14 cellular contexts compared by ENCODE assay signal in the genomic region with DNA sequence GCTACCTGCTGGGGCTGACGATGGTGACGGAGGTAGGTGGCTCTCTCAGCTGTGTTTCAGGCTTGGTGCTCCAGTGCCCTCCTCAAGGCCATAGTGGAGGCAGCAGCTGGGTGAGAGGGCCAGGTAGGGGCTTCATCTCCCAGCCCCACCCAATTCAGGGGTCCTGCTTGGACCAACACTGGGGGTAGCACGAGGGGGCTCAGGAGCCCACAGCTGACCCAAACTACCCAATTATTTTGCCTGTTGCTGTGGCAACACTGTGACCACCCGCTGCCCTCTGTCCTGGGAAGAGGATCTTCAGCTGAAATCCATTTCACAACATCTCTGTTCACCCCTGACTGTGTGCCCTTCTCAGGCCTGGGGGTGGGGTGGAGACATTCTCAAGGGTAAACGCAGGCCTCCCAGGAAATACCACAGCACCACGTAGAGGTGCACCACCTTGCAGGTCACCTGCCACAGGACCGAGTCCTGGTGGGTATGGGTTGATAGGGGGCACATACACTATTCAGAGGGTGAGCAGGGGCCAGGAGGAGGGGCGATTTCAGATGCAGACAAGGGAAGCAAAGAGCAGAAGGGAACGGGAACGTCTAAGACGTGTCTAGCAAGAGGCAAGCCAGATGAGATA.
DNase-seq lines count a peak whose midpoint lies in the region; ATAC-seq and TF ChIP-seq lines count a peak whose summit lies in the region.
"Had no signal": no experiment of that assay in that cellular context is flagged by ENCODE, and none has a peak within 500 bp of the region (broad histone marks: within the 10 kb centered on the region; RNA-seq: fewer than 3 reads in every experiment).

No MANE protein-coding gene starts in this region.

- no peak for ATAC-seq in left cardiac atrium
- ATAC-seq in GM21786 (IDR thresholded peaks at IDR 0.05; ENCODE audit: unreplicated experiment): no peak
- no peak for ATAC-seq in PC-3

- no peak overlapping the region for H3K4me3 Mint-ChIP-seq in chondrocyte (ENCODE audit: unreplicated experiment)
- H3K4me3 Mint-ChIP-seq: B cell; CD4-positive, alpha-beta T cell; H9 had no signal

- no peak overlapping the region for H3K27ac Mint-ChIP-seq in chondrocyte (ENCODE audit: unreplicated experiment)
- H3K27ac Mint-ChIP-seq: B cell; CD4-positive, alpha-beta T cell; H9 had no signal

- H3K36me3 Mint-ChIP-seq in chondrocyte (ENCODE audit: low read depth): peaks cover 34% of the 10 kb centered on the region

- H3K27ac ChIP-seq in left ventricle myocardium inferior (replicated peaks): no peak overlapping the region
- no peak overlapping the region for H3K27ac ChIP-seq in osteoblast (ENCODE audit: low read depth, low read length)
- H3K27ac ChIP-seq in PC-3 (ENCODE audit: low read length): no peak overlapping the region
- no peak overlapping the region for H3K27ac ChIP-seq in mammary epithelial cell (ENCODE audit: insufficient read depth, low read depth, low read length)

- H2AFZ ChIP-seq in osteoblast (ENCODE audit: low read length) (no peak overlapping the region), PC-3 (ENCODE audit: low read length) (no peak overlapping the region), mammary epithelial cell (ENCODE audit: low read depth, low read length) (no peak overlapping the region)

- H3K4me1 Mint-ChIP-seq in chondrocyte (ENCODE audit: low read depth): peaks cover 17% of the 10 kb centered on the region
- H3K4me1 Mint-ChIP-seq: B cell had no signal

- H3K9me3 ChIP-seq in left ventricle myocardium inferior (replicated peaks): no peaks in the 10 kb centered on the region
- no peaks in the 10 kb centered on the region for H3K9me3 ChIP-seq in osteoblast (ENCODE audit: low read depth, low read length)
- no peaks in the 10 kb centered on the region for H3K9me3 ChIP-seq in PC-3 (ENCODE audit: low read length)
- H3K9me3 ChIP-seq in mammary epithelial cell (replicated peaks; ENCODE audit: insufficient read depth, low read length): no peaks in the 10 kb centered on the region

- H3K27me3 ChIP-seq in left ventricle myocardium inferior (ENCODE audit: low read depth): peaks cover 19% of the 10 kb centered on the region
- H3K27me3 ChIP-seq in osteoblast (ENCODE audit: insufficient read depth, low read length): no peaks in the 10 kb centered on the region
- H3K27me3 ChIP-seq in PC-3 (ENCODE audit: low read length): no peaks in the 10 kb centered on the region
- H3K27me3 ChIP-seq in mammary epithelial cell (ENCODE audit: insufficient read depth, low read length): no peaks in the 10 kb centered on the region

- in situ Hi-C loops in mammary epithelial cell (cut with MboI; ENCODE audit: low sequenced_read_pairs in 2 of 2): no loop called here

- H4K20me1 ChIP-seq in osteoblast (ENCODE audit: insufficient read depth, low read length) (no peaks in the 10 kb centered on the region), PC-3 (ENCODE audit: low read length) (no peaks in the 10 kb centered on the region), mammary epithelial cell (ENCODE audit: insufficient read depth, low read length) (no peaks in the 10 kb centered on the region)

- WGBS in mammary epithelial cell (ENCODE audit: low coverage, missing lambda C conversion rate): 96% methylated on average over 8 of the region's 11 CpGs

- no peaks in the 10 kb centered on the region for H3K9me2 ChIP-seq in PC-3 (replicated peaks; ENCODE audit: low read length)

- H3K79me2 ChIP-seq in osteoblast (ENCODE audit: insufficient read depth, low read length) (no peaks in the 10 kb centered on the region), PC-3 (ENCODE audit: low read length) (no peaks in the 10 kb centered on the region), mammary epithelial cell (ENCODE audit: insufficient read depth, low read length) (no peaks in the 10 kb centered on the region)

- H3K4me2 ChIP-seq in osteoblast (ENCODE audit: insufficient read depth, low read length) (no peak overlapping the region), PC-3 (ENCODE audit: low read length) (no peak overlapping the region), mammary epithelial cell (ENCODE audit: insufficient read depth, low read depth, low read length) (no peak overlapping the region)

- no peak overlapping the region for H3K4me3 ChIP-seq in left ventricle myocardium inferior
- H3K4me3 ChIP-seq in osteoblast (ENCODE audit: insufficient read depth, low read length): no peak overlapping the region
- H3K4me3 ChIP-seq in PC-3 (ENCODE audit: low read length): no peak overlapping the region
- no peak overlapping the region for H3K4me3 ChIP-seq in mammary epithelial cell (replicated peaks in 1 of 3; ENCODE audit: insufficient read depth in 1 of 3, low read depth in 2 of 3, low read length in 3 of 3)

- H3F3A ChIP-seq in PC-3 (ENCODE audit: low read length, unreplicated experiment): no peaks in the 10 kb centered on the region

- no peaks in the 10 kb centered on the region for H3K9me3 Mint-ChIP-seq in chondrocyte (ENCODE audit: low read depth)
- H3K9me3 Mint-ChIP-seq: CD4-positive, alpha-beta T cell; H9 had no signal

- H3K9ac ChIP-seq in PC-3 (ENCODE audit: low read length) (no peak overlapping the region), mammary epithelial cell (ENCODE audit: insufficient read depth, low read length) (no peak overlapping the region)

- H3K4me1 ChIP-seq in left ventricle myocardium inferior (peaks cover 41% of the 10 kb centered on the region), osteoblast (ENCODE audit: insufficient read depth, low read length) (peaks cover 17% of the 10 kb centered on the region), PC-3 (ENCODE audit: insufficient read depth, low read length) (peaks cover 10% of the 10 kb centered on the region), mammary epithelial cell (ENCODE audit: insufficient read depth, low read length) (peaks cover 16% of the 10 kb centered on the region)

- no peak for TF ChIP-seq CTCF in left ventricle myocardium inferior (IDR thresholded peaks at IDR 0.05; ENCODE audit: borderline replicate concordance)
- no peak for TF ChIP-seq CTCF in chondrocyte (IDR thresholded peaks at IDR 0.05)
- TF ChIP-seq CTCF in osteoblast (IDR thresholded peaks at IDR 0.05; ENCODE audit: extremely low read depth, low read depth, low read length): no peak
- TF ChIP-seq CTCF in PC-3 (conservative IDR thresholded peaks at IDR 0.05; ENCODE audit: low read depth, low read length): no peak
- no peak for TF ChIP-seq CTCF in mammary epithelial cell (conservative IDR thresholded peaks at IDR 0.05 in 1 of 2, IDR thresholded peaks at IDR 0.05 in 1 of 2; ENCODE audit: extremely low read depth in 1 of 2, insufficient read depth in 1 of 2, low read depth in 1 of 2, low read length in 2 of 2)

- dilution Hi-C loops in mammary epithelial cell (cut with HindIII; ENCODE audit: low sequenced_read_pairs): loop anchor here (5.0 kb wide), 1 partner anchor 75 kb away; a partner anchor contains a TSS

- H3K36me3 ChIP-seq in left ventricle myocardium inferior (peaks cover 53% of the 10 kb centered on the region), osteoblast (ENCODE audit: insufficient read depth, low read length) (peaks cover 92% of the 10 kb centered on the region), PC-3 (ENCODE audit: low read depth, low read length) (peaks cover 25% of the 10 kb centered on the region), mammary epithelial cell (ENCODE audit: insufficient read depth, low read length) (peaks cover 5% of the 10 kb centered on the region)

- DNase-seq in left cardiac atrium: peak; percentile 7
- DNase-seq in left ventricle myocardium inferior: no peak
- DNase-seq in chondrocyte (ENCODE audit: low spot score): peak; percentile 59
- peak; percentile 35 for DNase-seq in osteoblast (ENCODE audit: insufficient read length, low spot score, missing footprints)
- DNase-seq in PC-3: no peak
- DNase-seq in mammary epithelial cell: no peak
- DNase-seq: C1 segment of cervical spinal cord; Calu3; CD4-positive, alpha-beta T cell; DMS 273 treated with DMSO at 0.1 percent for 48 hours; GOT3; H9 had no signal

- BruUV-seq in PC-3 (replicated peaks; lab: Mats Ljungman, UMichigan) (no TSS peak), mammary epithelial cell (replicated peaks; lab: Mats Ljungman, UMichigan) (no TSS peak)

- POLR2A ChIA-PET in PC-3 (lab: Charles Lee; ENCODE audit: unreplicated experiment): no interaction called here

- intact Hi-C loops in left cardiac atrium (cut with DNase I) (loop anchor here in 1 of 2 donors (10.0 kb wide), 1 partner anchor 583 kb away; no protein-coding TSS in a partner anchor), left ventricle myocardium inferior (cut with micrococcal nuclease) (no loop called here), PC-3 (cut with micrococcal nuclease) (no loop called here), mammary epithelial cell (cut with micrococcal nuclease) (loop anchor here (10.0 kb wide), 1 partner anchor 823 kb away; no protein-coding TSS in a partner anchor)

- CTCF ChIA-PET in PC-3 (lab: Charles Lee) (no interaction called here), mammary epithelial cell (lab: Charles Lee; ENCODE audit: low non-redundant PET) (no interaction called here)

- H3K27me3 Mint-ChIP-seq in chondrocyte (ENCODE audit: low read depth): no peaks in the 10 kb centered on the region
- H3K27me3 Mint-ChIP-seq: B cell; CD4-positive, alpha-beta T cell had no signal

Comparison
In these comparisons a context has a peak if more than half of its experiments do, and no peak if none do; other contexts are left out.
1. DNase-seq: peak in left cardiac atrium (single experiment), chondrocyte (single experiment) and osteoblast (single experiment); none in left ventricle myocardium inferior (single experiment), PC-3 (single experiment) and mammary epithelial cell (single experiment).